Comparison of ENCODE assay signal across 1 cellular context in the genomic region with DNA sequence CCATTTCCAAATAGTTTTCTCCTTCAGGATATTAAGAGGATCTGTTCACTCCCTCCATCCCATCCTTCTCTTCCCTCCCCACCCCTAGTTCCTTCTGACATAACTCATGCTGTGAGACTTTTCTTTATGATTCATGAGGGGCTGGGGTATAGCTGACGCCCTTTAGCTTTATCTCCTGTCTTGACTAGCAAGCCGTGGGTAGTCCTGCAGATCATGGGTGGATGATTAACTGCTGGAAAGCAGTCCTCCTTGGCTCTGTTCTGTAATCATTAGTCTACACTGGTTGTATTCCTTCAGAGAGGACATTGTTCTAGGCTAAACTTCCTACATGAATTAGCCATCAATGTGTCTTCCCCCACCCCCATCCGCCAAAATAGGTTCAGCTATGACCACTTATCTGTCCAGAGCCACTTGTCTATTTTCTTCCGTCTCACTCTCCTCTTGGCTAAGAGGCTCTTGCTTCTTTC.
A peak's percentile ranks its signal among the peaks of the same experiment; 100 is the strongest.
TF ChIP-seq lines count a peak whose summit lies in the region.

No MANE protein-coding gene starts in this region.

TF ChIP-seq in K562, 482 proteins besides CTCF, POLR2A, EP300 and RAD21 (continued from another document and continues in another):
- TF ChIP-seq RCOR1 (IDR thresholded peaks at IDR 0.05; ENCODE audit: borderline replicate concordance in 1 of 2, low read depth in 2 of 2, low read length in 2 of 2) (no peak), SLC30A9 (CRISPR knock-in tag; IDR thresholded peaks at IDR 0.05) (no peak), CREBBP (IDR thresholded peaks at IDR 0.05; ENCODE audit: low read depth, low read length) (no peak), EZH2 (IDR thresholded peaks at IDR 0.05; ENCODE audit: borderline replicate concordance, low read depth, low read length) (no peak), SAFB (IDR thresholded peaks at IDR 0.05; ENCODE audit: borderline replicate concordance, low read depth, low read length) (no peak), SMAD4 (CRISPR knock-in tag; conservative IDR thresholded peaks at IDR 0.05) (0 out of 2 replicates have a peak, but pooled peaks have one; percentile 48), ASH1L (IDR thresholded peaks at IDR 0.05; ENCODE audit: borderline replicate concordance, low read depth, partially characterized antibody) (no peak), NFIC (IDR thresholded peaks at IDR 0.05) (peak; percentile 41; the same call in 1 of the 2 replicates), CCNT2 (IDR thresholded peaks at IDR 0.05; ENCODE audit: borderline replicate concordance, extremely low read depth, insufficient read length, low read depth, low read length) (no peak), FOXM1 (IDR thresholded peaks at IDR 0.05; ENCODE audit: low read depth) (no peak), FOXM1 (CRISPR knock-in tag; IDR thresholded peaks at IDR 0.05; ENCODE audit: low read depth) (no peak), PTTG1 (tag; IDR thresholded peaks at IDR 0.05; ENCODE audit: low read depth) (no peak), SIRT6 (IDR thresholded peaks at IDR 0.05; ENCODE audit: low read depth, low read length) (no peak), ZC3H4 (CRISPR knock-in tag; IDR thresholded peaks at IDR 0.05; ENCODE audit: borderline replicate concordance) (no peak), FOXA1 (IDR thresholded peaks at IDR 0.05; ENCODE audit: borderline replicate concordance) (no peak), MCM3 (IDR thresholded peaks at IDR 0.05) (no peak), GABPA (tag; conservative IDR thresholded peaks at IDR 0.05; ENCODE audit: low read depth) (no peak), ZBTB7A (IDR thresholded peaks at IDR 0.05; ENCODE audit: borderline replicate concordance, control insufficient read depth, low read depth, low read length) (peak; percentile 40; the same call in 1 of the 2 replicates), TGIF2 (CRISPR knock-in tag; IDR thresholded peaks at IDR 0.05) (no peak), ADNP (tag; IDR thresholded peaks at IDR 0.05) (no peak), SRSF7 (optimal IDR thresholded peaks at IDR 0.05; ENCODE audit: low read depth, low read length) (no peak), EP400 (IDR thresholded peaks at IDR 0.05) (no peak), PHF8 (IDR thresholded peaks at IDR 0.05; ENCODE audit: borderline replicate concordance, low read length) (no peak), TCF7 (IDR thresholded peaks at IDR 0.05; ENCODE audit: borderline replicate concordance) (no peak), ZNF174 (CRISPR knock-in tag; IDR thresholded peaks at IDR 0.05) (no peak), CREB1 (IDR thresholded peaks at IDR 0.05) (peak; percentile 57; the same call in 1 of the 2 replicates), CREB1 (CRISPR knock-in tag; IDR thresholded peaks at IDR 0.05) (no peak)
- TF ChIP-seq, protein P1, sequence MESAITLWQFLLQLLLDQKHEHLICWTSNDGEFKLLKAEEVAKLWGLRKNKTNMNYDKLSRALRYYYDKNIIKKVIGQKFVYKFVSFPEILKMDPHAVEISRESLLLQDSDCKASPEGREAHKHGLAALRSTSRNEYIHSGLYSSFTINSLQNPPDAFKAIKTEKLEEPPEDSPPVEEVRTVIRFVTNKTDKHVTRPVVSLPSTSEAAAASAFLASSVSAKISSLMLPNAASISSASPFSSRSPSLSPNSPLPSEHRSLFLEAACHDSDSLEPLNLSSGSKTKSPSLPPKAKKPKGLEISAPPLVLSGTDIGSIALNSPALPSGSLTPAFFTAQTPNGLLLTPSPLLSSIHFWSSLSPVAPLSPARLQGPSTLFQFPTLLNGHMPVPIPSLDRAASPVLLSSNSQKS (CRISPR knock-in tag; IDR thresholded peaks at IDR 0.05): no peak
- TF ChIP-seq, protein P2, sequence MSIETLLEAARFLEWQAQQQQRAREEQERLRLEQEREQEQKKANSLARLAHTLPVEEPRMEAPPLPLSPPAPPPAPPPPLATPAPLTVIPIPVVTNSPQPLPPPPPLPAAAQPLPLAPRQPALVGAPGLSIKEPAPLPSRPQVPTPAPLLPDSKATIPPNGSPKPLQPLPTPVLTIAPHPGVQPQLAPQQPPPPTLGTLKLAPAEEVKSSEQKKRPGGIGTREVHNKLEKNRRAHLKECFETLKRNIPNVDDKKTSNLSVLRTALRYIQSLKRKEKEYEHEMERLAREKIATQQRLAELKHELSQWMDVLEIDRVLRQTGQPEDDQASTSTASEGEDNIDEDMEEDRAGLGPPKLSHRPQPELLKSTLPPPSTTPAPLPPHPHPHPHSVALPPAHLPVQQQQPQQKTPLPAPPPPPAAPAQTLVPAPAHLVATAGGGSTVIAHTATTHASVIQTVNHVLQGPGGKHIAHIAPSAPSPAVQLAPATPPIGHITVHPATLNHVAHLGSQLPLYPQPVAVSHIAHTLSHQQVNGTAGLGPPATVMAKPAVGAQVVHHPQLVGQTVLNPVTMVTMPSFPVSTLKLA (conservative IDR thresholded peaks at IDR 0.05): peak in 1 of 2 experiments; percentile 2; a peak in 1 of 4 replicates
- TF ChIP-seq, protein P3, sequence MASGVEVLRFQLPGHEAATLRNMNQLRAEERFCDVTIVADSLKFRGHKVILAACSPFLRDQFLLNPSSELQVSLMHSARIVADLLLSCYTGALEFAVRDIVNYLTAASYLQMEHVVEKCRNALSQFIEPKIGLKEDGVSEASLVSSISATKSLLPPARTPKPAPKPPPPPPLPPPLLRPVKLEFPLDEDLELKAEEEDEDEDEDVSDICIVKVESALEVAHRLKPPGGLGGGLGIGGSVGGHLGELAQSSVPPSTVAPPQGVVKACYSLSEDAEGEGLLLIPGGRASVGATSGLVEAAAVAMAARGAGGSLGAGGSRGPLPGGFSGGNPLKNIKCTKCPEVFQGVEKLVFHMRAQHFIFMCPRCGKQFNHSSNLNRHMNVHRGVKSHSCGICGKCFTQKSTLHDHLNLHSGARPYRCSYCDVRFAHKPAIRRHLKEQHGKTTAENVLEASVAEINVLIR (CRISPR knock-in tag; IDR thresholded peaks at IDR 0.05): no peak
- TF ChIP-seq, protein P4, sequence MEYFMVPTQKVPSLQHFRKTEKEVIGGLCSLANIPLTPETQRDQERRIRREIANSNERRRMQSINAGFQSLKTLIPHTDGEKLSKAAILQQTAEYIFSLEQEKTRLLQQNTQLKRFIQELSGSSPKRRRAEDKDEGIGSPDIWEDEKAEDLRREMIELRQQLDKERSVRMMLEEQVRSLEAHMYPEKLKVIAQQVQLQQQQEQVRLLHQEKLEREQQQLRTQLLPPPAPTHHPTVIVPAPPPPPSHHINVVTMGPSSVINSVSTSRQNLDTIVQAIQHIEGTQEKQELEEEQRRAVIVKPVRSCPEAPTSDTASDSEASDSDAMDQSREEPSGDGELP (CRISPR knock-in tag; IDR thresholded peaks at IDR 0.05; ENCODE audit: borderline replicate concordance): no peak
- TF ChIP-seq, protein P5, sequence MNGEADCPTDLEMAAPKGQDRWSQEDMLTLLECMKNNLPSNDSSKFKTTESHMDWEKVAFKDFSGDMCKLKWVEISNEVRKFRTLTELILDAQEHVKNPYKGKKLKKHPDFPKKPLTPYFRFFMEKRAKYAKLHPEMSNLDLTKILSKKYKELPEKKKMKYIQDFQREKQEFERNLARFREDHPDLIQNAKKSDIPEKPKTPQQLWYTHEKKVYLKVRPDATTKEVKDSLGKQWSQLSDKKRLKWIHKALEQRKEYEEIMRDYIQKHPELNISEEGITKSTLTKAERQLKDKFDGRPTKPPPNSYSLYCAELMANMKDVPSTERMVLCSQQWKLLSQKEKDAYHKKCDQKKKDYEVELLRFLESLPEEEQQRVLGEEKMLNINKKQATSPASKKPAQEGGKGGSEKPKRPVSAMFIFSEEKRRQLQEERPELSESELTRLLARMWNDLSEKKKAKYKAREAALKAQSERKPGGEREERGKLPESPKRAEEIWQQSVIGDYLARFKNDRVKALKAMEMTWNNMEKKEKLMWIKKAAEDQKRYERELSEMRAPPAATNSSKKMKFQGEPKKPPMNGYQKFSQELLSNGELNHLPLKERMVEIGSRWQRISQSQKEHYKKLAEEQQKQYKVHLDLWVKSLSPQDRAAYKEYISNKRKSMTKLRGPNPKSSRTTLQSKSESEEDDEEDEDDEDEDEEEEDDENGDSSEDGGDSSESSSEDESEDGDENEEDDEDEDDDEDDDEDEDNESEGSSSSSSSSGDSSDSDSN (IDR thresholded peaks at IDR 0.05; ENCODE audit: borderline replicate concordance in 1 of 2, low read depth in 2 of 2, low read length in 2 of 2): no peak
- TF ChIP-seq, protein P6, sequence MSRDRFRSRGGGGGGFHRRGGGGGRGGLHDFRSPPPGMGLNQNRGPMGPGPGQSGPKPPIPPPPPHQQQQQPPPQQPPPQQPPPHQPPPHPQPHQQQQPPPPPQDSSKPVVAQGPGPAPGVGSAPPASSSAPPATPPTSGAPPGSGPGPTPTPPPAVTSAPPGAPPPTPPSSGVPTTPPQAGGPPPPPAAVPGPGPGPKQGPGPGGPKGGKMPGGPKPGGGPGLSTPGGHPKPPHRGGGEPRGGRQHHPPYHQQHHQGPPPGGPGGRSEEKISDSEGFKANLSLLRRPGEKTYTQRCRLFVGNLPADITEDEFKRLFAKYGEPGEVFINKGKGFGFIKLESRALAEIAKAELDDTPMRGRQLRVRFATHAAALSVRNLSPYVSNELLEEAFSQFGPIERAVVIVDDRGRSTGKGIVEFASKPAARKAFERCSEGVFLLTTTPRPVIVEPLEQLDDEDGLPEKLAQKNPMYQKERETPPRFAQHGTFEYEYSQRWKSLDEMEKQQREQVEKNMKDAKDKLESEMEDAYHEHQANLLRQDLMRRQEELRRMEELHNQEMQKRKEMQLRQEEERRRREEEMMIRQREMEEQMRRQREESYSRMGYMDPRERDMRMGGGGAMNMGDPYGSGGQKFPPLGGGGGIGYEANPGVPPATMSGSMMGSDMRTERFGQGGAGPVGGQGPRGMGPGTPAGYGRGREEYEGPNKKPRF (IDR thresholded peaks at IDR 0.05; ENCODE audit: low read depth, low read length): no peak
- TF ChIP-seq, protein P7, sequence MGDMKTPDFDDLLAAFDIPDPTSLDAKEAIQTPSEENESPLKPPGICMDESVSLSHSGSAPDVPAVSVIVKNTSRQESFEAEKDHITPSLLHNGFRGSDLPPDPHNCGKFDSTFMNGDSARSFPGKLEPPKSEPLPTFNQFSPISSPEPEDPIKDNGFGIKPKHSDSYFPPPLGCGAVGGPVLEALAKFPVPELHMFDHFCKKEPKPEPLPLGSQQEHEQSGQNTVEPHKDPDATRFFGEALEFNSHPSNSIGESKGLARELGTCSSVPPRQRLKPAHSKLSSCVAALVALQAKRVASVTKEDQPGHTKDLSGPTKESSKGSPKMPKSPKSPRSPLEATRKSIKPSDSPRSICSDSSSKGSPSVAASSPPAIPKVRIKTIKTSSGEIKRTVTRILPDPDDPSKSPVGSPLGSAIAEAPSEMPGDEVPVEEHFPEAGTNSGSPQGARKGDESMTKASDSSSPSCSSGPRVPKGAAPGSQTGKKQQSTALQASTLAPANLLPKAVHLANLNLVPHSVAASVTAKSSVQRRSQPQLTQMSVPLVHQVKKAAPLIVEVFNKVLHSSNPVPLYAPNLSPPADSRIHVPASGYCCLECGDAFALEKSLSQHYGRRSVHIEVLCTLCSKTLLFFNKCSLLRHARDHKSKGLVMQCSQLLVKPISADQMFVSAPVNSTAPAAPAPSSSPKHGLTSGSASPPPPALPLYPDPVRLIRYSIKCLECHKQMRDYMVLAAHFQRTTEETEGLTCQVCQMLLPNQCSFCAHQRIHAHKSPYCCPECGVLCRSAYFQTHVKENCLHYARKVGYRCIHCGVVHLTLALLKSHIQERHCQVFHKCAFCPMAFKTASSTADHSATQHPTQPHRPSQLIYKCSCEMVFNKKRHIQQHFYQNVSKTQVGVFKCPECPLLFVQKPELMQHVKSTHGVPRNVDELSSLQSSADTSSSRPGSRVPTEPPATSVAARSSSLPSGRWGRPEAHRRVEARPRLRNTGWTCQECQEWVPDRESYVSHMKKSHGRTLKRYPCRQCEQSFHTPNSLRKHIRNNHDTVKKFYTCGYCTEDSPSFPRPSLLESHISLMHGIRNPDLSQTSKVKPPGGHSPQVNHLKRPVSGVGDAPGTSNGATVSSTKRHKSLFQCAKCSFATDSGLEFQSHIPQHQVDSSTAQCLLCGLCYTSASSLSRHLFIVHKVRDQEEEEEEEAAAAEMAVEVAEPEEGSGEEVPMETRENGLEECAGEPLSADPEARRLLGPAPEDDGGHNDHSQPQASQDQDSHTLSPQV (IDR thresholded peaks at IDR 0.05): 0 out of 2 replicates have a peak, but pooled peaks have one; percentile 34
- TF ChIP-seq, protein P8, sequence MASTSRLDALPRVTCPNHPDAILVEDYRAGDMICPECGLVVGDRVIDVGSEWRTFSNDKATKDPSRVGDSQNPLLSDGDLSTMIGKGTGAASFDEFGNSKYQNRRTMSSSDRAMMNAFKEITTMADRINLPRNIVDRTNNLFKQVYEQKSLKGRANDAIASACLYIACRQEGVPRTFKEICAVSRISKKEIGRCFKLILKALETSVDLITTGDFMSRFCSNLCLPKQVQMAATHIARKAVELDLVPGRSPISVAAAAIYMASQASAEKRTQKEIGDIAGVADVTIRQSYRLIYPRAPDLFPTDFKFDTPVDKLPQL (IDR thresholded peaks at IDR 0.05; ENCODE audit: extremely low read depth, insufficient read length): no peak
- TF ChIP-seq, protein P9, sequence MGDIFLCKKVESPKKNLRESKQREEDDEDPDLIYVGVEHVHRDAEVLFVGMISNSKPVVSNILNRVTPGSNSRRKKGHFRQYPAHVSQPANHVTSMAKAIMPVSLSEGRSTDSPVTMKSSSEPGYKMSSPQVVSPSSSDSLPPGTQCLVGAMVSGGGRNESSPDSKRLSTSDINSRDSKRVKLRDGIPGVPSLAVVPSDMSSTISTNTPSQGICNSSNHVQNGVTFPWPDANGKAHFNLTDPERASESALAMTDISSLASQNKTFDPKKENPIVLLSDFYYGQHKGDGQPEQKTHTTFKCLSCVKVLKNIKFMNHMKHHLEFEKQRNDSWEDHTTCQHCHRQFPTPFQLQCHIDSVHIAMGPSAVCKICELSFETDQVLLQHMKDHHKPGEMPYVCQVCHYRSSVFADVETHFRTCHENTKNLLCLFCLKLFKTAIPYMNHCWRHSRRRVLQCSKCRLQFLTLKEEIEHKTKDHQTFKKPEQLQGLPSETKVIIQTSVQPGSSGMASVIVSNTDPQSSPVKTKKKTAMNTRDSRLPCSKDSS (IDR thresholded peaks at IDR 0.05; ENCODE audit: low read depth, partially characterized antibody): no peak
- TF ChIP-seq, protein P10, sequence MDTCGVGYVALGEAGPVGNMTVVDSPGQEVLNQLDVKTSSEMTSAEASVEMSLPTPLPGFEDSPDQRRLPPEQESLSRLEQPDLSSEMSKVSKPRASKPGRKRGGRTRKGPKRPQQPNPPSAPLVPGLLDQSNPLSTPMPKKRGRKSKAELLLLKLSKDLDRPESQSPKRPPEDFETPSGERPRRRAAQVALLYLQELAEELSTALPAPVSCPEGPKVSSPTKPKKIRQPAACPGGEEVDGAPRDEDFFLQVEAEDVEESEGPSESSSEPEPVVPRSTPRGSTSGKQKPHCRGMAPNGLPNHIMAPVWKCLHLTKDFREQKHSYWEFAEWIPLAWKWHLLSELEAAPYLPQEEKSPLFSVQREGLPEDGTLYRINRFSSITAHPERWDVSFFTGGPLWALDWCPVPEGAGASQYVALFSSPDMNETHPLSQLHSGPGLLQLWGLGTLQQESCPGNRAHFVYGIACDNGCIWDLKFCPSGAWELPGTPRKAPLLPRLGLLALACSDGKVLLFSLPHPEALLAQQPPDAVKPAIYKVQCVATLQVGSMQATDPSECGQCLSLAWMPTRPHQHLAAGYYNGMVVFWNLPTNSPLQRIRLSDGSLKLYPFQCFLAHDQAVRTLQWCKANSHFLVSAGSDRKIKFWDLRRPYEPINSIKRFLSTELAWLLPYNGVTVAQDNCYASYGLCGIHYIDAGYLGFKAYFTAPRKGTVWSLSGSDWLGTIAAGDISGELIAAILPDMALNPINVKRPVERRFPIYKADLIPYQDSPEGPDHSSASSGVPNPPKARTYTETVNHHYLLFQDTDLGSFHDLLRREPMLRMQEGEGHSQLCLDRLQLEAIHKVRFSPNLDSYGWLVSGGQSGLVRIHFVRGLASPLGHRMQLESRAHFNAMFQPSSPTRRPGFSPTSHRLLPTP (IDR thresholded peaks at IDR 0.05; ENCODE audit: borderline replicate concordance, extremely low read depth, insufficient read length): no peak
